In genomic region chr2:179218848-179219594, GRCh38 we compare ENCODE assay signal across 8 cellular contexts. TPM values are rescaled to one million over a fixed set of nuclear protein-coding genes. Genes with fewer than 3 reads are reported as not detected.
DNase-seq lines count a peak whose midpoint lies in the region; ATAC-seq and TF ChIP-seq lines count a peak whose summit lies in the region.

No MANE protein-coding gene starts in this region.

- no peaks in the 10 kb centered on the region for H3K9me3 ChIP-seq in CD4-positive, alpha-beta memory T cell (ENCODE audit: control insufficient read depth in 1 of 2, low read length in 2 of 2)
- H3K9me3 ChIP-seq in neural progenitor cell (ENCODE audit: low read depth): peaks cover 6% of the 10 kb centered on the region
- H3K9me3 ChIP-seq in thoracic aorta: no peaks in the 10 kb centered on the region

- no peaks in the 10 kb centered on the region for H3K36me3 Mint-ChIP-seq in CD4-positive, alpha-beta memory T cell
- H3K36me3 Mint-ChIP-seq in activated T-cell treated with anti-CD3 and anti-CD28 coated beads, Interleukin-2, amount 50 U/mL, for 24 hours (ENCODE audit: low read depth): no peaks in the 10 kb centered on the region
- H3K36me3 Mint-ChIP-seq in neural progenitor cell: peaks cover 9% of the 10 kb centered on the region

- H4K20me1 ChIP-seq in neural progenitor cell (ENCODE audit: low read depth): no peaks in the 10 kb centered on the region

- H3K4me1 Mint-ChIP-seq in CD4-positive, alpha-beta memory T cell: no peaks in the 10 kb centered on the region
- H3K4me1 Mint-ChIP-seq in activated T-cell treated with anti-CD3 and anti-CD28 coated beads, Interleukin-2, amount 50 U/mL, for 24 hours (ENCODE audit: low read depth): peaks cover 1% of the 10 kb centered on the region
- no peaks in the 10 kb centered on the region for H3K4me1 Mint-ChIP-seq in neural progenitor cell

- H2AFZ ChIP-seq in neural progenitor cell (replicated peaks): no peak overlapping the region

- peak; percentile 91 for TF ChIP-seq CTCF in fibroblast of the aortic adventitia (IDR thresholded peaks at IDR 0.05; ENCODE audit: insufficient read depth, low read length)
- peak; percentile 86 for TF ChIP-seq CTCF in neural progenitor cell (IDR thresholded peaks at IDR 0.05)
- peak; percentile 72 for TF ChIP-seq CTCF in thoracic aorta (IDR thresholded peaks at IDR 0.05)

- H3K27ac Mint-ChIP-seq in CD4-positive, alpha-beta memory T cell: no peak overlapping the region
- H3K27ac Mint-ChIP-seq in activated T-cell treated with anti-CD3 and anti-CD28 coated beads, Interleukin-2, amount 50 U/mL, for 24 hours: no peak overlapping the region
- no peak overlapping the region for H3K27ac Mint-ChIP-seq in neural progenitor cell

- H3F3A ChIP-seq in neural progenitor cell (ENCODE audit: low read depth): no peaks in the 10 kb centered on the region

- DNase-seq in CD4-positive, alpha-beta memory T cell: peak; percentile 12 to 42 (median 28)
- DNase-seq in GM19240 (ENCODE audit: insufficient read length, low spot score) (peak; percentile 10), NCI-H82 treated with DMSO at 0.1 percent for 48 hours (lab: John Stamatoyannopoulos, UW; ENCODE audit: unreplicated experiment) (peak; percentile 41), fibroblast of the aortic adventitia (ENCODE audit: low read depth) (peak; percentile 93), neural progenitor cell (ENCODE audit: low spot score) (peak; percentile 72), thoracic aorta (ENCODE audit: low spot score) (peak; percentile 50)
- peak; percentile 50 for DNase-seq in activated T-cell treated with anti-CD3 and anti-CD28 coated beads, Interleukin-2, amount 50 U/mL, for 24 hours

- H3K27me3 ChIP-seq in CD4-positive, alpha-beta memory T cell (ENCODE audit: insufficient read depth, low read length): no peaks in the 10 kb centered on the region
- H3K27me3 ChIP-seq in neural progenitor cell (no peaks in the 10 kb centered on the region), thoracic aorta (replicated peaks; ENCODE audit: insufficient read depth) (no peaks in the 10 kb centered on the region)

- H3K4me3 Mint-ChIP-seq in CD4-positive, alpha-beta memory T cell: no peak overlapping the region
- no peak overlapping the region for H3K4me3 Mint-ChIP-seq in activated T-cell treated with anti-CD3 and anti-CD28 coated beads, Interleukin-2, amount 50 U/mL, for 24 hours
- H3K4me3 Mint-ChIP-seq in neural progenitor cell: no peak overlapping the region

- CTCF ChIA-PET in CD4-positive, alpha-beta memory T cell (lab: Charles Lee; ENCODE audit: partially characterized antibody): interaction anchor here (0.6 to 2.6 kb wide), 5 partner anchors 44 to 718 kb away, joined by 3 to 23 read pairs (median 3); no protein-coding TSS in a partner anchor

- no peaks in the 10 kb centered on the region for H3K27me3 Mint-ChIP-seq in CD4-positive, alpha-beta memory T cell
- H3K27me3 Mint-ChIP-seq in activated T-cell treated with anti-CD3 and anti-CD28 coated beads, Interleukin-2, amount 50 U/mL, for 24 hours: no peaks in the 10 kb centered on the region
- no peaks in the 10 kb centered on the region for H3K27me3 Mint-ChIP-seq in neural progenitor cell (ENCODE audit: insufficient read depth, low read depth)

- no peaks in the 10 kb centered on the region for H3K36me3 ChIP-seq in CD4-positive, alpha-beta memory T cell (ENCODE audit: insufficient read depth, low read length)
- H3K36me3 ChIP-seq in neural progenitor cell: no peaks in the 10 kb centered on the region
- no peaks in the 10 kb centered on the region for H3K36me3 ChIP-seq in thoracic aorta

- H3K79me2 ChIP-seq in neural progenitor cell (ENCODE audit: low read depth): peaks cover 97% of the 10 kb centered on the region

- H3K9ac ChIP-seq in neural progenitor cell: no peak overlapping the region

- H3K9me3 Mint-ChIP-seq in CD4-positive, alpha-beta memory T cell: peaks cover 0 to 7% (median 0%) of the 10 kb centered on the region in 8 donors
- no peaks in the 10 kb centered on the region for H3K9me3 Mint-ChIP-seq in activated T-cell treated with anti-CD3 and anti-CD28 coated beads, Interleukin-2, amount 50 U/mL, for 24 hours
- peaks cover 29% of the 10 kb centered on the region for H3K9me3 Mint-ChIP-seq in neural progenitor cell

- intact Hi-C loops in CD4-positive, alpha-beta memory T cell (cut with micrococcal nuclease): loop anchor here (1.0 to 10.0 kb wide), 3 partner anchors 20 to 121 kb away; partner anchors contain the start of gene SESTD1

- no peak overlapping the region for H3K4me3 ChIP-seq in CD4-positive, alpha-beta memory T cell (ENCODE audit: low read length in 2 of 2)
- H3K4me3 ChIP-seq in fibroblast of the aortic adventitia (ENCODE audit: low read depth, low read length) (no peak overlapping the region), neural progenitor cell (no peak overlapping the region), thoracic aorta (no peak overlapping the region)

- POLR2A ChIA-PET in CD4-positive, alpha-beta memory T cell (lab: Charles Lee; ENCODE audit: partially characterized antibody): no interaction called here

- ATAC-seq in HG03571 (IDR thresholded peaks at IDR 0.05; ENCODE audit: unreplicated experiment) (peak; percentile 85), thoracic aorta (ENCODE audit: insufficient number of reproducible peaks, low FRiP score, low read depth) (peak; percentile 84)

- H3K4me2 ChIP-seq in neural progenitor cell: no peak overlapping the region

- no peak overlapping the region for H3K27ac ChIP-seq in CD4-positive, alpha-beta memory T cell (ENCODE audit: low read depth, low read length)
- no peak overlapping the region for H3K27ac ChIP-seq in neural progenitor cell
- no peak overlapping the region for H3K27ac ChIP-seq in thoracic aorta

- no peaks in the 10 kb centered on the region for H3K4me1 ChIP-seq in CD4-positive, alpha-beta memory T cell (ENCODE audit: insufficient read depth, low read length)
- H3K4me1 ChIP-seq in neural progenitor cell (no peaks in the 10 kb centered on the region), thoracic aorta (ENCODE audit: control insufficient read depth in 1 of 2, low read depth in 2 of 2) (peaks cover 13 to 23% of the 10 kb centered on the region in 2 donors)

RNA-seq across cellular contexts. Expression of gene SESTD1, which starts 45.6 kb away (rescaled TPM):
- total RNA-seq in CD4-positive, alpha-beta memory T cell: 10 to 100 TPM; 11.5 to 11.9 TPM
- polyA plus RNA-seq in CD4-positive, alpha-beta memory T cell: 1 to 10 TPM in 1 of 2 donors, under 1 TPM in 1; 0.81 to 2.5 TPM
- 53.3 and 62.3 TPM in 2 replicates for total RNA-seq in fibroblast of the aortic adventitia (ENCODE audit: low replicate concordance)
- total RNA-seq in neural progenitor cell (ENCODE audit: low replicate concordance): 24.8 and 43.1 TPM in 2 replicates
- total RNA-seq in thoracic aorta: 10 to 100 TPM; 35.3 to 62.2 TPM

Comparison
In these comparisons a context has a peak if more than half of its experiments do, and no peak if none do; other contexts are left out.
1. DNase-seq: peak in every context shown above with its lines; median percentile 93 in fibroblast of the aortic adventitia; 72 in neural progenitor cell; 50 in activated T-cell treated with anti-CD3 and anti-CD28 coated beads, Interleukin-2, amount 50 U/mL, for 24 hours; 50 in thoracic aorta; 41 in NCI-H82 treated with DMSO at 0.1 percent for 48 hours; 28 in CD4-positive, alpha-beta memory T cell; 10 in GM19240.